Comparison of ENCODE assay signal across 28 cellular contexts in the genomic region with DNA sequence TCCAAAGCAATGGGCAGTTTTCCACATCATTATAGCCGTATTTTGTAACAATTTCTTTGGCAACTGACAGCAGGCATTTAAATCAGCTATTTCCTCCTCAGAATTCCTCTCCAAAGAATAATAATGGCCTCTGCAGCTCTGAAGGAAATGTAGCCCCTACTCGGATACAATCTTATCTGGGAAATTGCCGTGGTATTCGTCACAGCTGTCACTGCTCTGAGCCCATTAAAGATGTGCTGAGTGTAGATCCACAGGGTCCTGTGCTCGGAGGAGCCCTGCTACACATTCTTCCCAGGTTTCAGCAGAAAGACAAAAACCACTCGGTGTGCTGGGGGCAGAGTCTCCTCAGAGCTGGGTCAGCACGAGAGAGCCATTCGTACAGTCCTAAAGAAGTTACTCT. TPM values are rescaled to one million over a fixed set of nuclear protein-coding genes. Genes with fewer than 3 reads are reported as not detected.
DNase-seq lines count a peak whose midpoint lies in the region; ATAC-seq, FAIRE-seq and TF ChIP-seq lines count a peak whose summit lies in the region.
"Had no signal": no experiment of that assay in that cellular context is flagged by ENCODE, and none has a peak within 500 bp of the region (broad histone marks: within the 10 kb centered on the region; RNA-seq: fewer than 3 reads in every experiment).

No MANE protein-coding gene starts in this region.

- no peaks in the 10 kb centered on the region for H3K27me3 ChIP-seq in SK-N-SH (ENCODE audit: insufficient read depth)
- H3K27me3 ChIP-seq in endothelial cell of umbilical vein (ENCODE audit: control insufficient read depth in 2 of 2, insufficient read depth in 2 of 2, low read length in 2 of 2): peaks cover 21 to 22% of the 10 kb centered on the region in 2 experiments
- no peaks in the 10 kb centered on the region for H3K27me3 ChIP-seq in trophoblast cell (ENCODE audit: insufficient read depth, low read length)
- H3K27me3 ChIP-seq in prostate gland (replicated peaks; ENCODE audit: insufficient read depth): no peaks in the 10 kb centered on the region
- H3K27me3 ChIP-seq: SJSA1 had no signal

- no peak overlapping the region for H2BK120ac ChIP-seq in trophoblast cell (ENCODE audit: insufficient read depth, low read length, poor library complexity)

- no peaks in the 10 kb centered on the region for H3K9me2 ChIP-seq in SK-N-SH

- H2AK5ac ChIP-seq in trophoblast cell (ENCODE audit: low read length): no peak overlapping the region

- H2BK5ac ChIP-seq in trophoblast cell (ENCODE audit: low read depth, low read length, poor library complexity): no peak overlapping the region

- no TSS peak for BruUV-seq in endothelial cell of umbilical vein (replicated peaks; lab: Mats Ljungman, UMichigan)

- H3K36me3 ChIP-seq in SK-N-SH (replicated peaks in 1 of 2; ENCODE audit: control insufficient read depth in 1 of 2, insufficient read depth in 2 of 2, low read length in 1 of 2) (no peaks in the 10 kb centered on the region), endothelial cell of umbilical vein (ENCODE audit: control insufficient read depth in 2 of 2, extremely low read depth in 1 of 2, insufficient read depth in 2 of 2, low read length in 2 of 2) (no peaks in the 10 kb centered on the region), mesodermal cell (ENCODE audit: control insufficient read depth, insufficient read depth, low read length) (no peaks in the 10 kb centered on the region), trophoblast cell (ENCODE audit: control insufficient read depth in 1 of 2, insufficient read depth in 2 of 2, low read length in 2 of 2) (no peaks in the 10 kb centered on the region), prostate gland (no peaks in the 10 kb centered on the region)
- H3K36me3 ChIP-seq: HAP-1, SJSA1 had no signal

- no peak overlapping the region for H3K4me2 ChIP-seq in SK-N-SH
- H3K4me2 ChIP-seq in endothelial cell of umbilical vein (ENCODE audit: insufficient read depth, low read length): no peak overlapping the region
- peak overlapping the region; percentile 7 for H3K4me2 ChIP-seq in trophoblast cell (ENCODE audit: low read length)
- H3K4me2 ChIP-seq: KMS-11 had no signal

- H3K9me1 ChIP-seq in endothelial cell of umbilical vein (replicated peaks; ENCODE audit: control insufficient read depth, extremely low read depth, insufficient read depth, low read length): no peaks in the 10 kb centered on the region

- no peaks in the 10 kb centered on the region for H3K79me1 ChIP-seq in trophoblast cell (ENCODE audit: low read length)

- H3K9ac ChIP-seq in SK-N-SH: no peak overlapping the region
- H3K9ac ChIP-seq in endothelial cell of umbilical vein (replicated peaks; ENCODE audit: extremely low read depth, insufficient read depth, low read length): no peak overlapping the region
- no peak overlapping the region for H3K9ac ChIP-seq in trophoblast cell (ENCODE audit: low read length)
- H3K9ac ChIP-seq: GM23248, KMS-11 had no signal

- H3K4me3 ChIP-seq in SK-N-SH (ENCODE audit: low read depth in 2 of 2, low read length in 1 of 2) (no peak overlapping the region), endothelial cell of umbilical vein (replicated peaks in 1 of 3; ENCODE audit: insufficient read depth in 1 of 3, low read depth in 1 of 3, low read length in 3 of 3) (no peak overlapping the region), mesodermal cell (ENCODE audit: extremely low read depth, insufficient read depth, low read length, poor library complexity, severe bottlenecking) (no peak overlapping the region), trophoblast cell (ENCODE audit: low read depth, low read length) (no peak overlapping the region), prostate gland (no peak overlapping the region)
- H3K4me3 ChIP-seq: GM23248, HAP-1, SJSA1 had no signal

- H3K23ac ChIP-seq in trophoblast cell (ENCODE audit: low read length): no peak overlapping the region

- no peak overlapping the region for H4K8ac ChIP-seq in trophoblast cell (ENCODE audit: low read depth, low read length)

- no peaks in the 10 kb centered on the region for H3K9me3 ChIP-seq in SK-N-SH
- H3K9me3 ChIP-seq in endothelial cell of umbilical vein (replicated peaks; ENCODE audit: control insufficient read depth, insufficient read depth, low read length): no peaks in the 10 kb centered on the region
- peaks cover 11% of the 10 kb centered on the region for H3K9me3 ChIP-seq in mesodermal cell (ENCODE audit: control insufficient read depth, low read length)
- peaks cover 5% of the 10 kb centered on the region for H3K9me3 ChIP-seq in trophoblast cell (ENCODE audit: insufficient read depth, low read depth, low read length)
- no peaks in the 10 kb centered on the region for H3K9me3 ChIP-seq in prostate gland
- H3K9me3 ChIP-seq: SJSA1 had no signal

- H4K20me1 ChIP-seq in SK-N-SH (ENCODE audit: insufficient read depth) (no peaks in the 10 kb centered on the region), endothelial cell of umbilical vein (replicated peaks; ENCODE audit: control insufficient read depth, extremely low read depth, insufficient read depth, low read length) (no peaks in the 10 kb centered on the region)

- FAIRE-seq in endothelial cell of umbilical vein (lab: Jason Lieb, UNC): no peak
- FAIRE-seq: GM12892, GM19239 had no signal

- 65% methylated on average over 8 of the region's 8 CpGs for WGBS in SK-N-SH (ENCODE audit: low lambda C conversion rate)
- 69 to 74% methylated on average over 5 to 7 of the region's 8 CpGs for WGBS in mesodermal cell (ENCODE audit: insufficient coverage in 2 of 2), 2 experiments
- no CpG with 5 or more reads among the region's 8 CpGs for WGBS in trophoblast cell (ENCODE audit: extremely low coverage, insufficient coverage, insufficient read length)
- WGBS in prostate gland: 74% methylated on average over 8 of the region's 8 CpGs

- ATAC-seq in SK-N-SH treated with all-trans-retinoic acid at 6 μM for 48 hours: no peak

- no peak overlapping the region for H3K18ac ChIP-seq in trophoblast cell (ENCODE audit: low read length)

- intact Hi-C loops in endothelial cell of umbilical vein (cut with micrococcal nuclease) (loop anchor here (10.0 kb wide), 1 partner anchor 830 kb away; a partner anchor contains a TSS), prostate gland (cut with DNase I) (no loop called here)

- no peak for TF ChIP-seq RAD21 in SK-N-SH (IDR thresholded peaks at IDR 0.05; ENCODE audit: low read length)

- no peak for TF ChIP-seq CTCF in SK-N-SH (IDR thresholded peaks at IDR 0.05)
- no peak for TF ChIP-seq CTCF in endothelial cell of umbilical vein (IDR thresholded peaks at IDR 0.05; ENCODE audit: extremely low read depth in 1 of 2, insufficient read depth in 1 of 2, low read depth in 1 of 2, low read length in 2 of 2)
- TF ChIP-seq CTCF in prostate gland (IDR thresholded peaks at IDR 0.05): no peak

- POLR2A ChIA-PET in SK-N-SH (lab: Yijun Ruan, JAX): no interaction called here
- POLR2A ChIA-PET in endothelial cell of umbilical vein (lab: Charles Lee): no interaction called here

- H3K79me2 ChIP-seq in SK-N-SH (ENCODE audit: insufficient read depth): no peaks in the 10 kb centered on the region
- H3K79me2 ChIP-seq in endothelial cell of umbilical vein (ENCODE audit: control insufficient read depth, insufficient read depth, low read length): no peaks in the 10 kb centered on the region
- H3K79me2 ChIP-seq in trophoblast cell (ENCODE audit: control insufficient read depth, insufficient read depth, low read length, poor library complexity): no peaks in the 10 kb centered on the region

- no peaks in the 10 kb centered on the region for H3F3A ChIP-seq in SK-N-SH (replicated peaks; ENCODE audit: insufficient read depth)

- no peak overlapping the region for H4K12ac ChIP-seq in trophoblast cell (ENCODE audit: low read depth, low read length)

- no peak for DNase-seq in SK-N-SH
- DNase-seq in endothelial cell of umbilical vein (ENCODE audit: low read depth, low spot score): peak; percentile 49
- peak in 1 of 2 donors; percentile 3 for DNase-seq in trophoblast cell
- no peak for DNase-seq in SW 1271 (lab: John Stamatoyannopoulos, UW)
- DNase-seq in prostate gland (ENCODE audit: low spot score): no peak
- DNase-seq in putamen (ENCODE audit: low spot score): no peak
- DNase-seq: ACHN; Calu3; DMS79 treated with DMSO at 0.1 percent for 48 hours; GM23248; HFFc6; MM.1S; NCI-H1694; NCI-H2029 treated with DMSO at 0.1 percent for 48 hours; NCI-H446 treated with DMSO at 0.1 percent for 48 hours; NCI-H526; NCI-H82; NK-92 treated with Interleukin-12 subunit alpha and Interleukin-12 subunit beta, amount 100 ng/mL, for 24 hours; Right ventricle myocardium superior; RPMI8226 had no signal

- no peak overlapping the region for H2BK12ac ChIP-seq in trophoblast cell (ENCODE audit: low read length)

- H3K27ac ChIP-seq in SK-N-SH (ENCODE audit: low read depth in 2 of 2, low read length in 1 of 2) (no peak overlapping the region), endothelial cell of umbilical vein (ENCODE audit: insufficient read depth, low read depth, low read length) (no peak overlapping the region), mesodermal cell (ENCODE audit: low read depth, low read length, severe bottlenecking) (peak overlapping the region; percentile 74), trophoblast cell (ENCODE audit: low read depth, low read length) (peak overlapping the region; percentile 37), prostate gland (no peak overlapping the region)
- H3K27ac ChIP-seq: 22Rv1, GM23248, KMS-11, SJSA1 had no signal

- CTCF ChIA-PET in SK-N-SH (lab: Yijun Ruan, JAX): interaction anchor here (1.6 kb wide), 1 partner anchor 815 kb away, joined by 4 read pairs; no protein-coding TSS in a partner anchor
- CTCF ChIA-PET in endothelial cell of umbilical vein (lab: Charles Lee): interaction anchor here (0.5 to 7.6 kb wide), 5 partner anchors 9 to 85 kb away, joined by 3 to 129 read pairs (median 4); no protein-coding TSS in a partner anchor

- TF ChIP-seq POLR2A in endothelial cell of umbilical vein (IDR thresholded peaks at IDR 0.05; ENCODE audit: low read depth, low read length): no peak
- no peak for TF ChIP-seq POLR2A in prostate gland (IDR thresholded peaks at IDR 0.05)

- no peak overlapping the region for H3K14ac ChIP-seq in trophoblast cell (ENCODE audit: low read length)

- H2AFZ ChIP-seq in SK-N-SH (ENCODE audit: low read depth) (no peak overlapping the region), endothelial cell of umbilical vein (ENCODE audit: low read depth, low read length) (no peak overlapping the region), trophoblast cell (ENCODE audit: insufficient read depth, low read length, poor library complexity) (no peak overlapping the region)
- H2AFZ ChIP-seq: GM23248 had no signal

- no peak overlapping the region for H3K4ac ChIP-seq in trophoblast cell (ENCODE audit: low read depth, low read length)

- TF ChIP-seq EP300 in SK-N-SH (IDR thresholded peaks at IDR 0.05; ENCODE audit: borderline replicate concordance in 1 of 2, low read depth in 1 of 2, low read length in 1 of 2): no peak

- H3K4me1 ChIP-seq in SK-N-SH (ENCODE audit: control insufficient read depth in 1 of 2, insufficient read depth in 2 of 2, low read depth in 1 of 2, low read length in 1 of 2) (no peaks in the 10 kb centered on the region), endothelial cell of umbilical vein (ENCODE audit: control insufficient read depth, extremely low read depth, insufficient read depth, low read length) (no peaks in the 10 kb centered on the region), mesodermal cell (ENCODE audit: control insufficient read depth, insufficient read depth, low read length, poor library complexity, severe bottlenecking) (peaks cover 6% of the 10 kb centered on the region), trophoblast cell (ENCODE audit: control insufficient read depth in 1 of 2, insufficient read depth in 2 of 2, low read length in 2 of 2) (no peaks in the 10 kb centered on the region), prostate gland (replicated peaks) (no peaks in the 10 kb centered on the region)
- H3K4me1 ChIP-seq: HAP-1, SJSA1 had no signal

- no peak overlapping the region for H4K91ac ChIP-seq in trophoblast cell (ENCODE audit: low read depth, low read length)

- dilution Hi-C loops in endothelial cell of umbilical vein (cut with MboI; ENCODE audit: extremely low pct_ligation_motif_present, low sequenced_read_pairs): no loop called here

RNA-seq across cellular contexts. Expression of a gene that starts 33.1 kb away (rescaled TPM):
- polyA plus RNA-seq in SK-N-SH (2012; rRNA removed): 8.2 and 9.7 TPM in 2 replicates
- 15.8 and 23.3 TPM in 2 replicates for polyA plus RNA-seq in SK-N-SH (2012; cell fraction: cytosol; rRNA removed)
- 0.87 and 1.9 TPM in 2 replicates for polyA plus RNA-seq in SK-N-SH (2012; cell fraction: nucleus; rRNA removed)
- total RNA-seq in endothelial cell of umbilical vein: 19.4 and 22.6 TPM in 2 replicates
- polyA plus RNA-seq in endothelial cell of umbilical vein: 4.2 and 6.3 TPM in 2 replicates
- polyA plus RNA-seq in endothelial cell of umbilical vein (2011; cell fraction: cytosol; rRNA removed): 6.0 and 6.4 TPM in 2 replicates
- polyA plus RNA-seq in endothelial cell of umbilical vein (2011; cell fraction: nucleus; rRNA removed): 1.4 and 3.3 TPM in 2 replicates
- polyA plus RNA-seq in endothelial cell of umbilical vein (2012): 13.6 and 21.1 TPM in 2 replicates
- 1.8 and 2.0 TPM in 2 replicates for polyA minus RNA-seq in endothelial cell of umbilical vein
- 7.1 TPM for polyA minus RNA-seq in endothelial cell of umbilical vein (2011; cell fraction: cytosol; rRNA and poly(A)+ RNA removed)
- 1.1 and 1.4 TPM in 2 replicates for polyA minus RNA-seq in endothelial cell of umbilical vein (2011; cell fraction: nucleus; rRNA and poly(A)+ RNA removed)
- 40.6 TPM for polyA plus RNA-seq in mesodermal cell (2013, experiment 1 of 2)
- 52.6 TPM for polyA plus RNA-seq in mesodermal cell (2013, experiment 2 of 2)
- polyA plus RNA-seq in trophoblast cell (2013): 12.6 and 13.1 TPM in 2 replicates
- 1 to 10 TPM; 2.8 to 5.4 TPM for total RNA-seq in prostate gland

RNA-seq across cellular contexts. Expression of a gene that starts 33.4 kb away (rescaled TPM):
- 1.4 and 2.0 TPM in 2 replicates for polyA plus RNA-seq in SK-N-SH (2012; rRNA removed)
- polyA plus RNA-seq in SK-N-SH (2012; cell fraction: cytosol; rRNA removed): 2.6 and 2.9 TPM in 2 replicates
- polyA plus RNA-seq in SK-N-SH (2012; cell fraction: nucleus; rRNA removed): 1.3 and 2.3 TPM in 2 replicates
- total RNA-seq in endothelial cell of umbilical vein: 11.2 and 11.5 TPM in 2 replicates
- polyA plus RNA-seq in endothelial cell of umbilical vein: 2.4 and 3.2 TPM in 2 replicates
- polyA plus RNA-seq in endothelial cell of umbilical vein (2011; cell fraction: cytosol; rRNA removed): 4.9 and 5.3 TPM in 2 replicates
- polyA plus RNA-seq in endothelial cell of umbilical vein (2011; cell fraction: nucleus; rRNA removed): 4.8 and 5.6 TPM in 2 replicates
- polyA plus RNA-seq in endothelial cell of umbilical vein (2012): 5.9 and 10.7 TPM in 2 replicates
- polyA minus RNA-seq in endothelial cell of umbilical vein: 2.7 and 3.9 TPM in 2 replicates
- polyA minus RNA-seq in endothelial cell of umbilical vein (2011; cell fraction: cytosol; rRNA and poly(A)+ RNA removed): 3.5 TPM
- polyA minus RNA-seq in endothelial cell of umbilical vein (2011; cell fraction: nucleus; rRNA and poly(A)+ RNA removed): 3.7 and 4.6 TPM in 2 replicates
- 14.4 TPM for polyA plus RNA-seq in mesodermal cell (2013, experiment 1 of 2)
- 19.2 TPM for polyA plus RNA-seq in mesodermal cell (2013, experiment 2 of 2)
- polyA plus RNA-seq in trophoblast cell (2013): 10.2 and 11.6 TPM in 2 replicates
- 1 to 10 TPM; 3.7 to 6.5 TPM for total RNA-seq in prostate gland

Comparison
In these comparisons a context has a peak if more than half of its experiments do, and no peak if none do; other contexts are left out.
1. H3K27ac ChIP-seq: peak in mesodermal cell (single experiment) and trophoblast cell (single experiment); none in SK-N-SH (0 of 2), endothelial cell of umbilical vein (single experiment) and prostate gland (0 of 2).